Comparison of ENCODE assay signal across 30 cellular contexts in the genomic region with DNA sequence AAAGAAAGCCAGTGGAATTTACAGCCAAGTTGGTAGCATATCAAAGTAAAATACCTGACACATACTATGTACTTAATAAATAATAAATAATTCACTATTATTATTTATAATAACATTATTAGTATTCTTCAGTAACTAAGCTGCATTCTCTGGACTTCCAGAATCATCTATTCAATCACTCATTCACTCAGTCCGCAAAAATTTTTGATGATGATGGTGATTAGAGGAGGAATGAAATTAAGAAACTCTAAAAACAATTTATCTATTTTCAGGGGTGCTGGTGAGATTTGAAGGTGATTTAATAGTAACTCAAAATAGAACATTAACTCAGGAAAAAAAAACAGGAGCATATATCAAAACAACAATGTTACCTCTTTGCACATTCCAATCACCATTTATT. TPM values are rescaled to one million over a fixed set of nuclear protein-coding genes. Genes with fewer than 3 reads are reported as not detected.
DNase-seq lines count a peak whose midpoint lies in the region; ATAC-seq, FAIRE-seq and TF ChIP-seq lines count a peak whose summit lies in the region.
"Had no signal": no experiment of that assay in that cellular context is flagged by ENCODE, and none has a peak within 500 bp of the region (broad histone marks: within the 10 kb centered on the region; RNA-seq: fewer than 3 reads in every experiment).

No MANE protein-coding gene starts in this region.

- TF ChIP-seq EP300 in HepG2 (IDR thresholded peaks at IDR 0.05; ENCODE audit: low read depth in 2 of 2, low read length in 2 of 2) = no peak
- no peak for TF ChIP-seq EP300 in HepG2 (CRISPR knock-in tag; IDR thresholded peaks at IDR 0.05; ENCODE audit: borderline replicate concordance)

- no peaks in the 10 kb centered on the region; the same call in 1 of the 2 replicates for H3K9me1 ChIP-seq in IMR-90 (ENCODE audit: insufficient read depth, low read length)

- 0% methylated on average over 1 of the region's 1 CpG for WGBS in HepG2 (ENCODE audit: low lambda C conversion rate)
- WGBS in right lobe of liver (ENCODE audit: insufficient coverage, low coverage, low lambda C conversion rate, missing lambda C conversion rate) = 0% methylated on average over 1 of the region's 1 CpG
- no CpG with 5 or more reads among the region's 1 CpG for WGBS in IMR-90 (ENCODE audit: extremely low coverage in 2 of 2, insufficient read length in 1 of 2), 2 experiments

- H4K20me1 ChIP-seq in HepG2 (ENCODE audit: insufficient read depth, low read length) (no peaks in the 10 kb centered on the region), IMR-90 (ENCODE audit: insufficient read depth, low read length) (no peaks in the 10 kb centered on the region)
- H4K20me1 ChIP-seq: BLaER1 had no signal

- no peak overlapping the region for H4K91ac ChIP-seq in IMR-90 (ENCODE audit: insufficient read depth, low read depth, low read length)

- H3K4me3 ChIP-seq in HepG2 (replicated peaks in 1 of 3; ENCODE audit: insufficient read depth in 1 of 3, low read depth in 2 of 3, low read length in 3 of 3) (no peak overlapping the region), right lobe of liver (no peak overlapping the region), IMR-90 (ENCODE audit: insufficient read depth, low read depth, low read length) (no peak overlapping the region)
- H3K4me3 ChIP-seq: BLaER1, GM12878 had no signal

- no peak overlapping the region for H2BK120ac ChIP-seq in IMR-90 (ENCODE audit: low read depth, low read length)

- H3K56ac ChIP-seq in IMR-90 (ENCODE audit: extremely low read depth, insufficient read depth, low read length) = no peak overlapping the region

- H2BK20ac ChIP-seq in IMR-90 (ENCODE audit: low read depth, low read length) = no peak overlapping the region

- TF ChIP-seq CTCF in HepG2 (CRISPR knock-in tag; IDR thresholded peaks at IDR 0.05) (no peak), right lobe of liver (IDR thresholded peaks at IDR 0.05) (no peak), IMR-90 (conservative IDR thresholded peaks at IDR 0.05; ENCODE audit: low read depth, low read length) (no peak)

- H3K4me2 ChIP-seq in HepG2 (ENCODE audit: low read depth, low read length) (no peak overlapping the region), IMR-90 (ENCODE audit: low read depth, low read length) (no peak overlapping the region)
- H3K4me2 ChIP-seq: BLaER1 had no signal

- no peaks in the 10 kb centered on the region for H3K36me3 ChIP-seq in HepG2 (replicated peaks in 1 of 2; ENCODE audit: control insufficient read depth in 1 of 2, insufficient read depth in 2 of 2, low read length in 2 of 2)
- H3K36me3 ChIP-seq in right lobe of liver = no peaks in the 10 kb centered on the region
- H3K36me3 ChIP-seq in IMR-90 (ENCODE audit: control insufficient read depth, insufficient read depth, low read length) = no peaks in the 10 kb centered on the region
- H3K36me3 ChIP-seq: BE2C, BLaER1 had no signal

- no peak for DNase-seq in HepG2 (ENCODE audit: low spot score)
- no peak for DNase-seq in right lobe of liver
- DNase-seq in IMR-90 = no peak
- DNase-seq: ACHN; BE2C; C1 segment of cervical spinal cord; CD4-positive, alpha-beta memory T cell; CD4-positive, CD25-positive, alpha-beta regulatory T cell; CD8-positive, alpha-beta memory T cell; COR-L47; DMS 273 treated with DMSO at 0.1 percent for 48 hours; DMS153; DMS53; DMS79; DND-41; EL; GDM1 had no signal

- no peak overlapping the region for H4K5ac ChIP-seq in IMR-90 (ENCODE audit: low read depth, low read length)

- dilution Hi-C loops in IMR-90 (cut with HindIII; ENCODE audit: low sequenced_read_pairs, unreplicated experiment) = no loop called here

- H3K9me3 ChIP-seq in HepG2 (ENCODE audit: low read length) (no peaks in the 10 kb centered on the region), right lobe of liver (no peaks in the 10 kb centered on the region), IMR-90 (ENCODE audit: control insufficient read depth, insufficient read depth, low read length) (no peaks in the 10 kb centered on the region)
- H3K9me3 ChIP-seq: BE2C, BLaER1 had no signal

- BruUV-seq in HepG2 (replicated peaks; lab: Mats Ljungman, UMichigan) = no TSS peak
- no TSS peak for BruUV-seq in IMR-90 (replicated peaks; lab: Mats Ljungman, UMichigan)

- H3K14ac ChIP-seq in IMR-90 (replicated peaks; ENCODE audit: low read depth, low read length) = no peak overlapping the region

- no peaks in the 10 kb centered on the region for H3K27me3 ChIP-seq in HepG2 (ENCODE audit: control insufficient read depth in 1 of 2, insufficient read depth in 2 of 2, low read length in 2 of 2)
- no peaks in the 10 kb centered on the region for H3K27me3 ChIP-seq in right lobe of liver
- peaks cover 7% of the 10 kb centered on the region for H3K27me3 ChIP-seq in IMR-90 (ENCODE audit: control insufficient read depth, insufficient read depth, low read length)
- H3K27me3 ChIP-seq: BE2C, BLaER1 had no signal

- no peak overlapping the region for H2BK5ac ChIP-seq in IMR-90 (ENCODE audit: low read depth, low read length, poor library complexity, severe bottlenecking)

- H3K4ac ChIP-seq in IMR-90 (ENCODE audit: low read depth, low read length) = no peak overlapping the region

- POLR2A ChIA-PET in HepG2 (lab: Yijun Ruan, JAX) = no interaction called here
- POLR2A ChIA-PET in IMR-90 (lab: Charles Lee; ENCODE audit: unreplicated experiment) = no interaction called here

- no peak for FAIRE-seq in HepG2 (lab: Jason Lieb, UNC)
- FAIRE-seq: GM12878, GM12892, GM18507 had no signal

- intact Hi-C loops in HepG2 (cut with micrococcal nuclease; ENCODE audit: unreplicated experiment) (no loop called here), right lobe of liver (cut with DNase I) (no loop called here), IMR-90 (cut with micrococcal nuclease) (loop anchor here (5.0 kb wide), 1 partner anchor 39 kb away; no protein-coding TSS in a partner anchor)

- no peak for TF ChIP-seq POLR2A in HepG2 (IDR thresholded peaks at IDR 0.05; ENCODE audit: insufficient read depth in 1 of 2, low read depth in 2 of 2, low read length in 2 of 2)
- TF ChIP-seq POLR2A in right lobe of liver (IDR thresholded peaks at IDR 0.05) = no peak
- no peak for TF ChIP-seq POLR2A in IMR-90 (IDR thresholded peaks at IDR 0.05; ENCODE audit: low read depth, low read length)

- H3K18ac ChIP-seq in IMR-90 (ENCODE audit: low read depth, low read length) = no peak overlapping the region

- ATAC-seq in HepG2 (no peak), right lobe of liver (no peak), IMR-90 (ENCODE audit: low read depth) (no peak), HG03565 (IDR thresholded peaks at IDR 0.05; ENCODE audit: unreplicated experiment) (no peak), HG02763 (IDR thresholded peaks at IDR 0.05; ENCODE audit: unreplicated experiment) (no peak)
- ATAC-seq: GM12878 had no signal

- no peaks in the 10 kb centered on the region for H3K4me1 ChIP-seq in HepG2 (ENCODE audit: insufficient read depth, low read length)
- H3K4me1 ChIP-seq in right lobe of liver = no peaks in the 10 kb centered on the region
- no peaks in the 10 kb centered on the region for H3K4me1 ChIP-seq in IMR-90 (ENCODE audit: control insufficient read depth, insufficient read depth, low read length)
- H3K4me1 ChIP-seq: BE2C, BLaER1 had no signal

- no peak overlapping the region for H3K23ac ChIP-seq in IMR-90 (ENCODE audit: low read depth, low read length)

- CTCF ChIA-PET in HepG2 (lab: Yijun Ruan, JAX; ENCODE audit: low intra/inter-chr PET ratio, low total read pairs) = no interaction called here
- CTCF ChIA-PET in IMR-90 (lab: Yijun Ruan, JAX) = interaction anchor here (0.6 kb wide), 2 partner anchors 8 to 54 kb away, joined by 3 to 4 read pairs; no protein-coding TSS in a partner anchor

- H3K27ac ChIP-seq in HepG2 (ENCODE audit: extremely low read length, insufficient read depth, low read length) (no peak overlapping the region), right lobe of liver (no peak overlapping the region), IMR-90 (ENCODE audit: insufficient read depth, low read length) (no peak overlapping the region)
- H3K27ac ChIP-seq: 22Rv1, BLaER1 had no signal

- in situ Hi-C loops in HepG2 (cut with HindIII; ENCODE audit: extremely low pct_ligation_motif_present, low pct_unique_long_range_greater_than_20kb) = no loop called here
- in situ Hi-C loops in IMR-90 (cut with MboI; ENCODE audit: low sequenced_read_pairs) = no loop called here

- no peak overlapping the region for H2AK9ac ChIP-seq in IMR-90 (replicated peaks; ENCODE audit: low read depth, low read length, poor library complexity)

- no peak overlapping the region for H2BK15ac ChIP-seq in IMR-90 (ENCODE audit: low read depth, low read length)

- H4K8ac ChIP-seq in IMR-90 (ENCODE audit: low read depth in 2 of 2, low read length in 2 of 2) = no peak overlapping the region

- no peaks in the 10 kb centered on the region for H3K79me1 ChIP-seq in IMR-90 (ENCODE audit: low read depth in 1 of 2, low read length in 2 of 2)

- H3K79me2 ChIP-seq in HepG2 (ENCODE audit: insufficient read depth, low read length) = no peaks in the 10 kb centered on the region

- no peak overlapping the region for H2AK5ac ChIP-seq in IMR-90 (ENCODE audit: low read depth, low read length)

- H2AFZ ChIP-seq in HepG2 (ENCODE audit: low read length) (no peak overlapping the region), IMR-90 (replicated peaks; ENCODE audit: low read length, poor library complexity) (no peak overlapping the region)

- no peak for TF ChIP-seq RAD21 in HepG2 (CRISPR knock-in tag; IDR thresholded peaks at IDR 0.05)
- no peak for TF ChIP-seq RAD21 in IMR-90 (IDR thresholded peaks at IDR 0.05; ENCODE audit: low read length)

- H3K9ac ChIP-seq in HepG2 (ENCODE audit: insufficient read depth, low read depth, low read length) = no peak overlapping the region
- no peak overlapping the region for H3K9ac ChIP-seq in IMR-90 (ENCODE audit: low read depth, low read length)
- H3K9ac ChIP-seq: BLaER1 had no signal

RNA-seq across cellular contexts. Expression of a gene that starts 3.2 kb away (rescaled TPM):
- total RNA-seq in HepG2 (2016; rRNA removed; fragmentation: Illumina TruSeq; extraction: Trizol) (not detected in 2 replicates), right lobe of liver (under 1 TPM in 2 of 6 experiments, not detected in 4; 0.25 to 0.29 TPM), IMR-90 (2012; rRNA removed) (not detected in 2 replicates)
- total RNA-seq in HepG2 (2016; cell fraction: cytosol; rRNA removed; fragmentation: Illumina TruSeq; extraction: Trizol; ENCODE audit: low read depth) = not detected in 2 replicates
- not detected in 2 replicates for total RNA-seq in HepG2 (2016; cell fraction: insoluble cytoplasmic fraction; rRNA removed; fragmentation: Illumina TruSeq; extraction: Trizol)
- not detected in 2 replicates for total RNA-seq in HepG2 (2016; cell fraction: membrane; rRNA removed; fragmentation: Illumina TruSeq; extraction: Trizol)
- total RNA-seq in HepG2 (2016; cell fraction: nucleus; rRNA removed; fragmentation: Illumina TruSeq; extraction: Trizol) = not detected in 2 replicates
- polyA plus RNA-seq in HepG2 (2011; rRNA removed) (not detected in 2 replicates), IMR-90 (2012; rRNA removed) (not detected in 2 replicates)
- polyA plus RNA-seq in HepG2 (2011; cell fraction: cytosol; rRNA removed) = not detected in 2 replicates
- not detected in 2 replicates for polyA plus RNA-seq in HepG2 (2011; cell fraction: nucleus; rRNA removed)
- not detected in 2 replicates for polyA plus RNA-seq in HepG2 (2012)
- not detected in 2 replicates for polyA plus RNA-seq in HepG2 (2016; cell fraction: cytosol; fragmentation: Illumina TruSeq; extraction: Trizol; ENCODE audit: low read depth)
- not detected in 2 replicates for polyA plus RNA-seq in HepG2 (2016; cell fraction: insoluble cytoplasmic fraction; fragmentation: Illumina TruSeq; extraction: Trizol; ENCODE audit: low read depth)
- polyA plus RNA-seq in HepG2 (2016; cell fraction: membrane; fragmentation: Illumina TruSeq; extraction: Trizol; ENCODE audit: low read depth) = not detected in 2 replicates
- not detected in 2 replicates for polyA plus RNA-seq in HepG2 (2016; cell fraction: nucleus; fragmentation: Illumina TruSeq; extraction: Trizol; ENCODE audit: insufficient read depth, low read depth)
- polyA minus RNA-seq in HepG2 (2011; rRNA and poly(A)+ RNA removed; ENCODE audit: low replicate concordance) = 0.12 TPM in 1 of 2 replicates, not detected in the other
- polyA minus RNA-seq in HepG2 (2011; cell fraction: cytosol; rRNA and poly(A)+ RNA removed) = not detected in 2 replicates
- polyA minus RNA-seq in HepG2 (2011; cell fraction: nucleus; rRNA and poly(A)+ RNA removed) = not detected in 2 replicates
- not detected in 2 replicates for polyA plus RNA-seq in IMR-90 (2012; cell fraction: cytosol; rRNA removed)
- not detected in 2 replicates for polyA plus RNA-seq in IMR-90 (2012; cell fraction: nucleus; rRNA removed; ENCODE audit: low replicate concordance)
- total RNA-seq: A172; A673; CD4-positive, alpha-beta memory T cell; CD8-positive, alpha-beta memory T cell; Daoy; G401 had no signal
- polyA plus RNA-seq: AG04450; CD8-positive, alpha-beta memory T cell had no signal

RNA-seq across cellular contexts. Expression of a gene that starts 45.9 kb away (rescaled TPM):
- total RNA-seq in HepG2 (2016; rRNA removed; fragmentation: Illumina TruSeq; extraction: Trizol) = not detected in 2 replicates
- not detected in 2 replicates for total RNA-seq in HepG2 (2016; cell fraction: cytosol; rRNA removed; fragmentation: Illumina TruSeq; extraction: Trizol; ENCODE audit: low read depth)
- not detected in 2 replicates for total RNA-seq in HepG2 (2016; cell fraction: insoluble cytoplasmic fraction; rRNA removed; fragmentation: Illumina TruSeq; extraction: Trizol)
- not detected in 2 replicates for total RNA-seq in HepG2 (2016; cell fraction: membrane; rRNA removed; fragmentation: Illumina TruSeq; extraction: Trizol)
- total RNA-seq in HepG2 (2016; cell fraction: nucleus; rRNA removed; fragmentation: Illumina TruSeq; extraction: Trizol) = not detected in 2 replicates
- not detected in 2 replicates for polyA plus RNA-seq in HepG2 (2011; rRNA removed)
- not detected in 2 replicates for polyA plus RNA-seq in HepG2 (2011; cell fraction: cytosol; rRNA removed)
- polyA plus RNA-seq in HepG2 (2011; cell fraction: nucleus; rRNA removed) = not detected in 2 replicates
- not detected in 2 replicates for polyA plus RNA-seq in HepG2 (2012)
- polyA plus RNA-seq in HepG2 (2016; cell fraction: cytosol; fragmentation: Illumina TruSeq; extraction: Trizol; ENCODE audit: low read depth) = not detected in 2 replicates
- polyA plus RNA-seq in HepG2 (2016; cell fraction: insoluble cytoplasmic fraction; fragmentation: Illumina TruSeq; extraction: Trizol; ENCODE audit: low read depth) = not detected in 2 replicates
- polyA plus RNA-seq in HepG2 (2016; cell fraction: membrane; fragmentation: Illumina TruSeq; extraction: Trizol; ENCODE audit: low read depth) = not detected in 2 replicates
- polyA plus RNA-seq in HepG2 (2016; cell fraction: nucleus; fragmentation: Illumina TruSeq; extraction: Trizol; ENCODE audit: insufficient read depth, low read depth) = not detected in 2 replicates
- 0.26 TPM in 1 of 2 replicates, not detected in the other for polyA minus RNA-seq in HepG2 (2011; rRNA and poly(A)+ RNA removed; ENCODE audit: low replicate concordance)
- not detected in 2 replicates for polyA minus RNA-seq in HepG2 (2011; cell fraction: cytosol; rRNA and poly(A)+ RNA removed)
- not detected in 2 replicates for polyA minus RNA-seq in HepG2 (2011; cell fraction: nucleus; rRNA and poly(A)+ RNA removed)
- not detected for total RNA-seq in right lobe of liver
- not detected in 2 replicates for total RNA-seq in IMR-90 (2012; rRNA removed)
- not detected in 2 replicates for polyA plus RNA-seq in IMR-90 (2012; rRNA removed)
- polyA plus RNA-seq in IMR-90 (2012; cell fraction: cytosol; rRNA removed) = not detected in 2 replicates
- polyA plus RNA-seq in IMR-90 (2012; cell fraction: nucleus; rRNA removed; ENCODE audit: low replicate concordance) = not detected in 2 replicates
- total RNA-seq: A172; A673; CD4-positive, alpha-beta memory T cell; CD4-positive, CD25-positive, alpha-beta regulatory T cell; CD8-positive, alpha-beta memory T cell; Daoy; G401; GM12878 had no signal
- polyA plus RNA-seq: AG04450; CD14-positive monocyte; CD4-positive, alpha-beta memory T cell; CD4-positive, CD25-positive, alpha-beta regulatory T cell; CD8-positive, alpha-beta memory T cell; GM12878 had no signal

RNA-seq across cellular contexts. Expression of a gene that starts 50.6 kb away (rescaled TPM):
- total RNA-seq in HepG2 (2016; rRNA removed; fragmentation: Illumina TruSeq; extraction: Trizol) = not detected in 2 replicates
- total RNA-seq in HepG2 (2016; cell fraction: cytosol; rRNA removed; fragmentation: Illumina TruSeq; extraction: Trizol; ENCODE audit: low read depth) = not detected in 2 replicates
- total RNA-seq in HepG2 (2016; cell fraction: insoluble cytoplasmic fraction; rRNA removed; fragmentation: Illumina TruSeq; extraction: Trizol) = not detected in 2 replicates
- total RNA-seq in HepG2 (2016; cell fraction: membrane; rRNA removed; fragmentation: Illumina TruSeq; extraction: Trizol) = not detected in 2 replicates
- total RNA-seq in HepG2 (2016; cell fraction: nucleus; rRNA removed; fragmentation: Illumina TruSeq; extraction: Trizol) = not detected in 2 replicates
- polyA plus RNA-seq in HepG2 (2011; rRNA removed) = not detected in 2 replicates
- not detected in 2 replicates for polyA plus RNA-seq in HepG2 (2011; cell fraction: cytosol; rRNA removed)
- polyA plus RNA-seq in HepG2 (2011; cell fraction: nucleus; rRNA removed) = not detected in 2 replicates
- not detected in 2 replicates for polyA plus RNA-seq in HepG2 (2012)
- not detected in 2 replicates for polyA plus RNA-seq in HepG2 (2016; cell fraction: cytosol; fragmentation: Illumina TruSeq; extraction: Trizol; ENCODE audit: low read depth)
- not detected in 2 replicates for polyA plus RNA-seq in HepG2 (2016; cell fraction: insoluble cytoplasmic fraction; fragmentation: Illumina TruSeq; extraction: Trizol; ENCODE audit: low read depth)
- not detected in 2 replicates for polyA plus RNA-seq in HepG2 (2016; cell fraction: membrane; fragmentation: Illumina TruSeq; extraction: Trizol; ENCODE audit: low read depth)
- not detected in 2 replicates for polyA plus RNA-seq in HepG2 (2016; cell fraction: nucleus; fragmentation: Illumina TruSeq; extraction: Trizol; ENCODE audit: insufficient read depth, low read depth)
- not detected in 2 replicates for polyA minus RNA-seq in HepG2 (2011; rRNA and poly(A)+ RNA removed; ENCODE audit: low replicate concordance)
- polyA minus RNA-seq in HepG2 (2011; cell fraction: cytosol; rRNA and poly(A)+ RNA removed) = not detected in 2 replicates
- not detected in 2 replicates for polyA minus RNA-seq in HepG2 (2011; cell fraction: nucleus; rRNA and poly(A)+ RNA removed)
- not detected for total RNA-seq in right lobe of liver
- total RNA-seq in IMR-90 (2012; rRNA removed) = not detected in 2 replicates
- polyA plus RNA-seq in IMR-90 (2012; rRNA removed) = not detected in 2 replicates
- not detected in 2 replicates for polyA plus RNA-seq in IMR-90 (2012; cell fraction: cytosol; rRNA removed)
- polyA plus RNA-seq in IMR-90 (2012; cell fraction: nucleus; rRNA removed; ENCODE audit: low replicate concordance) = not detected in 2 replicates
- total RNA-seq: A172; A673; CD4-positive, alpha-beta memory T cell; CD4-positive, CD25-positive, alpha-beta regulatory T cell; CD8-positive, alpha-beta memory T cell; Daoy; G401; GM12878 had no signal
- polyA plus RNA-seq: AG04450; CD14-positive monocyte; CD4-positive, alpha-beta memory T cell; CD4-positive, CD25-positive, alpha-beta regulatory T cell; CD8-positive, alpha-beta memory T cell; GM12878 had no signal
